ENCODE assay signal across 8 cellular contexts in genomic region chr18:23437357-23438045, GRCh38. TPM values are rescaled to one million over a fixed set of nuclear protein-coding genes. Genes with fewer than 3 reads are reported as not detected.
DNase-seq lines count a peak whose midpoint lies in the region; ATAC-seq and TF ChIP-seq lines count a peak whose summit lies in the region.

No MANE protein-coding gene starts in this region.

- H3K4me1 ChIP-seq in liver (ENCODE audit: control insufficient read depth in 4 of 4, insufficient read depth in 4 of 4, low read length in 3 of 4), result peaks cover 5 to 15% (median 14%) of the 10 kb centered on the region in 4 donors

- WGBS in liver, result under 1% methylated on average over 42 of the region's 42 CpGs

- H3K27me3 ChIP-seq in BJ (ENCODE audit: control insufficient read depth, insufficient read depth, low read length) (peaks cover 2% of the 10 kb centered on the region; the same call in 1 of the 2 replicates), liver (ENCODE audit: control insufficient read depth in 4 of 4, insufficient read depth in 4 of 4, low read length in 3 of 4) (no peaks in the 10 kb centered on the region)

- H3K36me3 ChIP-seq in BJ (ENCODE audit: control insufficient read depth, insufficient read depth, low read length) (no peaks in the 10 kb centered on the region), liver (ENCODE audit: control insufficient read depth in 4 of 4, insufficient read depth in 3 of 4, low read depth in 1 of 4, low read length in 3 of 4) (no peaks in the 10 kb centered on the region)

- CTCF ChIA-PET in BJ (lab: Yijun Ruan, JAX), result interaction anchor here (1.4 kb wide), 1 partner anchor 14 kb away, joined by 5 read pairs; no protein-coding TSS in a partner anchor

- ATAC-seq in GM19023 (IDR thresholded peaks at IDR 0.05; ENCODE audit: unreplicated experiment), result peak; percentile 97
- peak; percentile 100 for ATAC-seq in HG03280 (IDR thresholded peaks at IDR 0.05; ENCODE audit: unreplicated experiment)

- TF ChIP-seq CTCF in BJ (IDR thresholded peaks at IDR 0.05; ENCODE audit: insufficient read depth, low read depth, low read length) (no peak), liver (IDR thresholded peaks at IDR 0.05; ENCODE audit: low read depth, low read length, missing input control) (no peak)

- POLR2A ChIA-PET in BJ (lab: Charles Lee), result interaction anchor here (0.5 kb wide), 1 partner anchor 16 kb away, joined by 6 read pairs; no protein-coding TSS in a partner anchor

- peak overlapping the region; percentile 10 to 60 for H3K27ac ChIP-seq in liver (ENCODE audit: low read depth in 1 of 2, low read length in 2 of 2)

- DNase-seq in BJ (ENCODE audit: low read depth), result no peak
- peak; percentile 36 to 77 for DNase-seq in NCI-H526 (lab: John Stamatoyannopoulos, UW)
- peak; percentile 81 to 86 for DNase-seq in activated CD4-positive, alpha-beta T cell treated with anti-CD3 and anti-CD28 coated beads, Interleukin-2, amount 50 U/mL, for 48 hours
- DNase-seq in dermis microvascular lymphatic vessel endothelial cell (ENCODE audit: low read depth in 2 of 2), result peak; percentile 21 to 73
- peak; percentile 85 for DNase-seq in stimulated activated CD4-positive, alpha-beta T cell treated with anti-CD3 and anti-CD28 coated beads, Interleukin-4, amount 100 ng/mL, for 1 hour

- H3K9me3 ChIP-seq in liver (ENCODE audit: control insufficient read depth in 4 of 4, low read length in 3 of 4), result no peaks in the 10 kb centered on the region

- H3K9ac ChIP-seq in liver (ENCODE audit: low read depth in 1 of 2, low read length in 2 of 2), result peak overlapping the region; percentile 10 to 39

- TF ChIP-seq RAD21 in liver (IDR thresholded peaks at IDR 0.05), result no peak

- H3K4me3 ChIP-seq in BJ (ENCODE audit: low read depth, low read length) (peak overlapping the region; percentile 95), liver (ENCODE audit: low read depth in 1 of 3, low read length in 3 of 3) (peak overlapping the region; percentile 65 to 85 (median 81))

TF ChIP-seq in liver, 16 proteins besides CTCF, POLR2A, EP300 and RAD21:
- TF ChIP-seq, protein P1, sequence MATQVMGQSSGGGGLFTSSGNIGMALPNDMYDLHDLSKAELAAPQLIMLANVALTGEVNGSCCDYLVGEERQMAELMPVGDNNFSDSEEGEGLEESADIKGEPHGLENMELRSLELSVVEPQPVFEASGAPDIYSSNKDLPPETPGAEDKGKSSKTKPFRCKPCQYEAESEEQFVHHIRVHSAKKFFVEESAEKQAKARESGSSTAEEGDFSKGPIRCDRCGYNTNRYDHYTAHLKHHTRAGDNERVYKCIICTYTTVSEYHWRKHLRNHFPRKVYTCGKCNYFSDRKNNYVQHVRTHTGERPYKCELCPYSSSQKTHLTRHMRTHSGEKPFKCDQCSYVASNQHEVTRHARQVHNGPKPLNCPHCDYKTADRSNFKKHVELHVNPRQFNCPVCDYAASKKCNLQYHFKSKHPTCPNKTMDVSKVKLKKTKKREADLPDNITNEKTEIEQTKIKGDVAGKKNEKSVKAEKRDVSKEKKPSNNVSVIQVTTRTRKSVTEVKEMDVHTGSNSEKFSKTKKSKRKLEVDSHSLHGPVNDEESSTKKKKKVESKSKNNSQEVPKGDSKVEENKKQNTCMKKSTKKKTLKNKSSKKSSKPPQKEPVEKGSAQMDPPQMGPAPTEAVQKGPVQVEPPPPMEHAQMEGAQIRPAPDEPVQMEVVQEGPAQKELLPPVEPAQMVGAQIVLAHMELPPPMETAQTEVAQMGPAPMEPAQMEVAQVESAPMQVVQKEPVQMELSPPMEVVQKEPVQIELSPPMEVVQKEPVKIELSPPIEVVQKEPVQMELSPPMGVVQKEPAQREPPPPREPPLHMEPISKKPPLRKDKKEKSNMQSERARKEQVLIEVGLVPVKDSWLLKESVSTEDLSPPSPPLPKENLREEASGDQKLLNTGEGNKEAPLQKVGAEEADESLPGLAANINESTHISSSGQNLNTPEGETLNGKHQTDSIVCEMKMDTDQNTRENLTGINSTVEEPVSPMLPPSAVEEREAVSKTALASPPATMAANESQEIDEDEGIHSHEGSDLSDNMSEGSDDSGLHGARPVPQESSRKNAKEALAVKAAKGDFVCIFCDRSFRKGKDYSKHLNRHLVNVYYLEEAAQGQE (IDR thresholded peaks at IDR 0.05), result no peak
- no peak for TF ChIP-seq RXRA (IDR thresholded peaks at IDR 0.05)
- TF ChIP-seq HNF4G (IDR thresholded peaks at IDR 0.05), result no peak
- TF ChIP-seq, protein P2, sequence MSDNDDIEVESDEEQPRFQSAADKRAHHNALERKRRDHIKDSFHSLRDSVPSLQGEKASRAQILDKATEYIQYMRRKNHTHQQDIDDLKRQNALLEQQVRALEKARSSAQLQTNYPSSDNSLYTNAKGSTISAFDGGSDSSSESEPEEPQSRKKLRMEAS (IDR thresholded peaks at IDR 0.05), result peak; percentile 62
- TF ChIP-seq YY1 (IDR thresholded peaks at IDR 0.05), result no peak
- peak; percentile 32 to 70 for TF ChIP-seq EGR1 (IDR thresholded peaks at IDR 0.05; ENCODE audit: low read depth in 2 of 2)

RNA-seq across cellular contexts. Expression of gene RIOK3, which starts 15.6 kb away (rescaled TPM):
- polyA plus RNA-seq in BJ (2011; rRNA removed) (30.9 and 45.1 TPM in 2 replicates), liver (10 to 100 TPM; 29.9 to 33.4 TPM)
- polyA minus RNA-seq in BJ (2011; rRNA and poly(A)+ RNA removed), result 25.7 and 26.6 TPM in 2 replicates
- total RNA-seq in dermis microvascular lymphatic vessel endothelial cell (59.7 and 60.2 TPM in 2 replicates), liver (100 to 1,000 TPM in 1 of 2 donors, 10 to 100 TPM in 1; 52.1 to 104 TPM)
